Comparison of ENCODE assay signal across 22 cellular contexts in the genomic region with DNA sequence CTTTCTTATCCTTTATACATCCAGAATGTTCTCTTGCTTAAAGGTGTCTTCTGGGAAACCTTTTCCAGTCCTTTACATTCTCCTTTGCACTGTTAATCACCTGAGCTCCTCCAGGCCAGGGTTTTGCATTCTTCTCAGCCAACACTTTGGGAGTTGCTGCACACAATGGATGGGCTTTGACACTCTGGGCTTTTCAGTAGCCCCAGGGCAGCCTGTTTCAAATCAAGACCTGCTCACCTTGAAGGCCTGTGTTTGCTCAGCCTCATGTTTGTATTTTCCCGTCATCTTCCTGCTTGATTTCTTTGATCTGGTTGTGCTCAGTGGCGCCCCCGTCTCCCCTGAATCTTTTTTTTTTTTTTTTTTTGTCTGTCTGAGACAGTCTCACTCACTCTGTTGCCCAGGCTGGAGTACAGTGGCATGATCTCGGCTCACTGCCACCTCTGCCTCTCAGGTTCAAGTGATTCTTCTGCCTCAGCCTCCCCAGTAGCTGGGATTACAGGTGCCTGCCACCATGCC. TPM values are rescaled to one million over a fixed set of nuclear protein-coding genes. Genes with fewer than 3 reads are reported as not detected.
DNase-seq lines count a peak whose midpoint lies in the region; ATAC-seq and TF ChIP-seq lines count a peak whose summit lies in the region.
"Had no signal": no experiment of that assay in that cellular context is flagged by ENCODE, and none has a peak within 500 bp of the region (broad histone marks: within the 10 kb centered on the region; RNA-seq: fewer than 3 reads in every experiment).

No MANE protein-coding gene starts in this region.

- no peak overlapping the region for H2BK15ac ChIP-seq in H9 (ENCODE audit: low read depth, low read length)

- ATAC-seq in DND-41 (ENCODE audit: insufficient read depth, low read depth) = no peak
- no peak for ATAC-seq in Panc1
- ATAC-seq in HG02763 (IDR thresholded peaks at IDR 0.05; ENCODE audit: unreplicated experiment) = no peak
- ATAC-seq: activated naive CD8-positive, alpha-beta T cell treated with anti-CD3 and anti-CD28 coated beads, Interleukin-2, amount 50 U/mL, for 24 hours; effector memory CD8-positive, alpha-beta T cell had no signal

- H3K23ac ChIP-seq in H9 (ENCODE audit: insufficient read length, low read depth, low read length) = no peak overlapping the region

- no peak overlapping the region for H2AK5ac ChIP-seq in H9 (ENCODE audit: insufficient read length, low read length)

- no peak overlapping the region for H2BK20ac ChIP-seq in H9 (ENCODE audit: low read depth, low read length, poor library complexity, severe bottlenecking)

- peaks cover 66% of the 10 kb centered on the region for H3K27me3 Mint-ChIP-seq in H9 (ENCODE audit: low read depth)

- no peak overlapping the region for H3K4me3 Mint-ChIP-seq in H9
- H3K4me3 Mint-ChIP-seq: activated naive CD8-positive, alpha-beta T cell treated with anti-CD3 and anti-CD28 coated beads, Interleukin-2, amount 50 U/mL, for 24 hours; brain; effector memory CD8-positive, alpha-beta T cell had no signal

- no peaks in the 10 kb centered on the region for H3K79me1 ChIP-seq in H9 (ENCODE audit: insufficient read depth, low read depth, low read length, poor library complexity, severe bottlenecking)

- no peak overlapping the region for H3K4me2 ChIP-seq in DND-41 (ENCODE audit: insufficient read depth, low read length)
- H3K4me2 ChIP-seq in H9 (ENCODE audit: insufficient read depth, insufficient read length, low read length) = no peak overlapping the region

- H3K27ac Mint-ChIP-seq in H9 = no peak overlapping the region
- H3K27ac Mint-ChIP-seq: activated naive CD8-positive, alpha-beta T cell treated with anti-CD3 and anti-CD28 coated beads, Interleukin-2, amount 50 U/mL, for 24 hours; brain; effector memory CD8-positive, alpha-beta T cell had no signal

- H3K56ac ChIP-seq in H9 (ENCODE audit: insufficient read length, low read depth, low read length) = no peak overlapping the region

- no peak overlapping the region for H2BK5ac ChIP-seq in H9 (ENCODE audit: insufficient read length, low read length)

- H2BK120ac ChIP-seq in H9 (ENCODE audit: low read depth, low read length, poor library complexity, severe bottlenecking) = no peak overlapping the region

- H4K8ac ChIP-seq in H9 (replicated peaks; ENCODE audit: insufficient read length, low read depth, low read length) = no peak overlapping the region

- H3K36me3 ChIP-seq in DND-41 (ENCODE audit: insufficient read depth, low read length) (no peaks in the 10 kb centered on the region), Panc1 (ENCODE audit: control insufficient read depth, insufficient read depth, low read length) (no peaks in the 10 kb centered on the region)
- H3K36me3 ChIP-seq: neutrophil had no signal

- H3K23me2 ChIP-seq in H9 (ENCODE audit: insufficient read length, low read depth, low read length, poor library complexity, severe bottlenecking) = no peaks in the 10 kb centered on the region

- H4K20me1 ChIP-seq in DND-41 (ENCODE audit: insufficient read depth, low read length) (no peaks in the 10 kb centered on the region), H9 (ENCODE audit: control insufficient read depth, insufficient read depth, insufficient read length) (no peaks in the 10 kb centered on the region)

- H3K79me2 ChIP-seq in DND-41 (ENCODE audit: insufficient read depth, low read length) = no peaks in the 10 kb centered on the region
- no peaks in the 10 kb centered on the region for H3K79me2 ChIP-seq in H9 (ENCODE audit: insufficient read depth, low read length)

- H3K4me1 ChIP-seq in DND-41 (ENCODE audit: insufficient read depth, low read length) (no peaks in the 10 kb centered on the region), H9 (ENCODE audit: insufficient read depth, low read length) (no peaks in the 10 kb centered on the region), Panc1 (ENCODE audit: control insufficient read depth, insufficient read depth, low read length) (no peaks in the 10 kb centered on the region)

- H3K27me3 ChIP-seq in DND-41 (ENCODE audit: insufficient read depth, low read length, poor library complexity) (peaks cover 11% of the 10 kb centered on the region), H9 (ENCODE audit: insufficient read depth, low read length) (no peaks in the 10 kb centered on the region), Panc1 (ENCODE audit: control insufficient read depth, insufficient read depth, low read length) (no peaks in the 10 kb centered on the region)

- H3K4me3 ChIP-seq in DND-41 (ENCODE audit: low read depth in 1 of 2, low read length in 2 of 2) (no peak overlapping the region), Panc1 (ENCODE audit: low read depth in 2 of 2, low read length in 2 of 2) (no peak overlapping the region)

- H4K5ac ChIP-seq in H9 (ENCODE audit: insufficient read length, low read depth, low read length) = no peak overlapping the region

- CTCF ChIA-PET in Panc1 (lab: Charles Lee) = interaction anchor here (1.0 kb wide), 1 partner anchor 95 kb away, joined by 3 read pairs; no protein-coding TSS in a partner anchor

- H3K9ac ChIP-seq in DND-41 (ENCODE audit: low read depth, low read length) (no peak overlapping the region), H9 (ENCODE audit: extremely low read depth, insufficient read length, low read length) (no peak overlapping the region)

- peak; percentile 29 for TF ChIP-seq CTCF in DND-41 (IDR thresholded peaks at IDR 0.05; ENCODE audit: borderline replicate concordance, extremely low read depth, low read length, poor library complexity, severe bottlenecking)
- peak; percentile 56; the same call in 2 of the 3 replicates for TF ChIP-seq CTCF in H9 (conservative IDR thresholded peaks at IDR 0.05)
- peak; percentile 18 for TF ChIP-seq CTCF in Panc1 (IDR thresholded peaks at IDR 0.05)

- no CpG with 5 or more reads among the region's 4 CpGs for WGBS in H9 (ENCODE audit: extremely low coverage, insufficient read length, low lambda C conversion rate)

- H3K4me1 Mint-ChIP-seq in H9 = peaks cover 0 to 4% of the 10 kb centered on the region in 2 experiments; a peak in 1 of 4 replicates
- H3K4me1 Mint-ChIP-seq: brain had no signal

- DNase-seq in DND-41 (no peak), H9 (no peak), Panc1 (ENCODE audit: low read depth, low spot score) (no peak), iPS-NIHi7 (ENCODE audit: extremely low spot score) (peak; percentile 27), NCI-H1092 (lab: John Stamatoyannopoulos, UW) (no peak), NCI-H1092 treated with DMSO at 0.1 percent for 48 hours (lab: John Stamatoyannopoulos, UW) (no peak), COR-L47 (lab: John Stamatoyannopoulos, UW) (no peak)
- DNase-seq: activated CD4-positive, alpha-beta T cell treated with anti-CD3 and anti-CD28 coated beads for 48 hours; activated naive CD8-positive, alpha-beta T cell treated with anti-CD3 and anti-CD28 coated beads, Interleukin-2, amount 50 U/mL, for 24 hours; effector memory CD8-positive, alpha-beta T cell; head of caudate nucleus; NCI-H146; NCI-H2171; SHP77 treated with DMSO at 0.1 percent for 48 hours; small intestine; stimulated activated naive CD4-positive, alpha-beta T cell treated with Interleukin-2 at 50 U/mL for 16 hours had no signal

- H3K27ac ChIP-seq in DND-41 (ENCODE audit: low read length) (no peak overlapping the region), H9 (ENCODE audit: insufficient read length, low read depth, low read length) (no peak overlapping the region), Panc1 (ENCODE audit: low read length) (no peak overlapping the region)
- H3K27ac ChIP-seq: neutrophil had no signal

- intact Hi-C loops in Panc1 (cut with micrococcal nuclease; ENCODE audit: unreplicated experiment) = no loop called here

- H3K36me3 Mint-ChIP-seq in H9 (ENCODE audit: insufficient read depth in 1 of 3, low read depth in 3 of 3) = no peaks in the 10 kb centered on the region
- H3K36me3 Mint-ChIP-seq: brain had no signal

- H3K9me3 Mint-ChIP-seq in H9 = no peaks in the 10 kb centered on the region
- H3K9me3 Mint-ChIP-seq: activated naive CD8-positive, alpha-beta T cell treated with anti-CD3 and anti-CD28 coated beads, Interleukin-2, amount 50 U/mL, for 24 hours; effector memory CD8-positive, alpha-beta T cell had no signal

- H3K9me3 ChIP-seq in DND-41 (ENCODE audit: insufficient read depth, low read length, severe bottlenecking) (no peaks in the 10 kb centered on the region), H9 (ENCODE audit: control insufficient read depth, low read depth, low read length) (no peaks in the 10 kb centered on the region), Panc1 (ENCODE audit: control insufficient read depth, insufficient read depth, low read depth, low read length) (no peaks in the 10 kb centered on the region)
- H3K9me3 ChIP-seq: neutrophil had no signal

- POLR2A ChIA-PET in Panc1 (lab: Charles Lee) = no interaction called here

- in situ Hi-C loops in Panc1 (cut with HindIII; ENCODE audit: low pct_unique_long_range_greater_than_20kb, low sequenced_read_pairs) = no loop called here

- no peak overlapping the region for H3K18ac ChIP-seq in H9 (ENCODE audit: insufficient read length, low read depth, low read length)

- no peak overlapping the region for H3K4ac ChIP-seq in H9 (ENCODE audit: low read depth, low read length)

- no peak overlapping the region for H3T11ph ChIP-seq in H9 (ENCODE audit: low read length)

- no TSS peak for BruUV-seq in Panc1 (replicated peaks; lab: Mats Ljungman, UMichigan)

- H2AFZ ChIP-seq in DND-41 (ENCODE audit: low read depth, low read length) (no peak overlapping the region), H9 (ENCODE audit: low read length) (no peak overlapping the region)

- H4K91ac ChIP-seq in H9 (ENCODE audit: insufficient read length, low read depth, low read length) = no peak overlapping the region

- H3K14ac ChIP-seq in H9 (ENCODE audit: insufficient read depth, low read length) = no peak overlapping the region

- no peak overlapping the region for H2BK12ac ChIP-seq in H9 (ENCODE audit: insufficient read length, low read depth, low read length)

RNA-seq across cellular contexts. Expression of a gene that starts 41.0 kb away (rescaled TPM):
- total RNA-seq in H9 (2021) = not detected in 2 replicates
- total RNA-seq in Panc1 (2021; ENCODE audit: unreplicated experiment) = not detected
- polyA plus RNA-seq in Panc1 (2012; ENCODE audit: insufficient read length) = not detected
- total RNA-seq: LHCN-M2, lower leg skin, mucosa of gallbladder had no signal
- polyA plus RNA-seq: small intestine had no signal
